1 cellular context compared by ENCODE assay signal in the genomic region with DNA sequence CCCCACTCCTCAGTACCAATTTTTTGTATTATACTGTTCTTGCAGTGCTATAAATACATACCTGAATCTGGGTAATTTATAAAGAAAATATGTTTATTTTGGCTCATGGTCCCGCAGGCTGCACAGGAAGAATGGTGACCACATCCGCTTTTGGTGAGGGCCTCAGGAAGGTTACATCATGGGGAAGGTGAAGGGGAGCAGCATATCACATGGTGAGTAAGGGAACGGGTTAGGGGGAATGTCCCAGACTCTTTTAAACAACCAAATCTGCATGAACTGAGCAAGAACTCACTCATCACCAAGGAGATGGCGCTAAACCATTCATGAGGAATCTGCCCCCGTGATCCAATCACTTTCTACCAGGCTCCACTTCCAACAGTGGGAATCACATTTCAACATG.
TF ChIP-seq lines count a peak whose summit lies in the region.

No MANE protein-coding gene starts in this region.

TF ChIP-seq in WTC11, 78 proteins besides CTCF, POLR2A, EP300 and RAD21 (continued from another document):
- TF ChIP-seq USF2 (CRISPR knock-in tag; IDR thresholded peaks at IDR 0.05) (no peak), USF1 (CRISPR knock-in tag; IDR thresholded peaks at IDR 0.05) (no peak), HMGA2 (CRISPR knock-in tag; IDR thresholded peaks at IDR 0.05) (no peak), ESRRA (CRISPR knock-in tag; IDR thresholded peaks at IDR 0.05; ENCODE audit: borderline replicate concordance) (no peak)
- TF ChIP-seq, protein P1, sequence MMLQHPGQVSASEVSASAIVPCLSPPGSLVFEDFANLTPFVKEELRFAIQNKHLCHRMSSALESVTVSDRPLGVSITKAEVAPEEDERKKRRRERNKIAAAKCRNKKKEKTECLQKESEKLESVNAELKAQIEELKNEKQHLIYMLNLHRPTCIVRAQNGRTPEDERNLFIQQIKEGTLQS (CRISPR knock-in tag; conservative IDR thresholded peaks at IDR 0.05) = no peak
